Comparison of ENCODE assay signal across 19 cellular contexts in the genomic region with DNA sequence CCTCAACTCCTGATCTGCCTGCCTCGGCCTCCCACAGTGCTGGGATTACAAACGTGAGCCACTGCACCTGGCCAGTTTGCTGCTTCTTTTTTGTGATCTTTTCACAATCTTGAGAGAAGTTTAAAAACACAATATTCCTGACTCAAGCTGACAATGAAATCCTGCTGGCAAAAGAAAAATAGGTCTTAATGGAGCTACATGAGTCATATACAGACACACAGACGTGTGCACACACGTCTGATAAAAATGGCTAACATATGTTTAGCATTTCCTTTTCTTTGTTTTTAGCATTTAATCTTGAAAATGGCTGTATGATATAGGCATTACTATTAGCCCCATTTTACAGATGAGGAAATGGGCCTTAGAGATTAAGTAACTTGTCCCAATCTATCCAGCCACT.
"Had no signal": no experiment of that assay in that cellular context is flagged by ENCODE, and none has a peak within 500 bp of the region (broad histone marks: within the 10 kb centered on the region; RNA-seq: fewer than 3 reads in every experiment).

No MANE protein-coding gene starts in this region.

- H3K4me1 ChIP-seq: psoas muscle, stomach, upper lobe of left lung had no signal

- H3K4me3 Mint-ChIP-seq: activated CD4-positive, alpha-beta T cell treated with anti-CD3 and anti-CD28 coated beads, Interleukin-2, amount 10 ng/mL, durations not matched to agents 7 days and 5 days; activated naive CD8-positive, alpha-beta T cell; dendritic cell treated with granulocyte-macrophage colony-stimulating factor and Interleukin-4, amounts not matched to agents 40 ng/mL and 50 ng/mL, for 4 days; naive thymus-derived CD8-positive, alpha-beta T cell; T-helper 1 cell treated with Interleukin-12 subunit alpha and Interleukin-12 subunit beta and Interleukin-4 antibody, amounts not matched to agents 30 μg/mL and 1 μg/mL, for 36 hours had no signal

- H3K4me3 ChIP-seq: cardiac muscle cell, hepatocyte, ovary, psoas muscle, stomach, thoracic aorta, upper lobe of left lung had no signal

- H3K27ac ChIP-seq: cardiac muscle cell, hepatocyte, ovary, psoas muscle, thoracic aorta, upper lobe of left lung had no signal

- H2AFZ ChIP-seq: hepatocyte had no signal

- H3K27me3 ChIP-seq: cardiac muscle cell, hepatocyte, ovary, stomach, upper lobe of left lung had no signal

- H3K27ac Mint-ChIP-seq: activated CD4-positive, alpha-beta T cell treated with anti-CD3 and anti-CD28 coated beads, Interleukin-2, amount 10 ng/mL, durations not matched to agents 7 days and 5 days; activated naive CD8-positive, alpha-beta T cell; dendritic cell treated with granulocyte-macrophage colony-stimulating factor and Interleukin-4, amounts not matched to agents 40 ng/mL and 50 ng/mL, for 4 days; T-helper 1 cell treated with Interleukin-12 subunit alpha and Interleukin-12 subunit beta and Interleukin-4 antibody, amounts not matched to agents 30 μg/mL and 1 μg/mL, for 36 hours had no signal

- DNase-seq: activated CD4-positive, alpha-beta T cell treated with anti-CD3 and anti-CD28 coated beads, Interleukin-2, amount 10 ng/mL, durations not matched to agents 7 days and 5 days; activated CD8-positive, alpha-beta memory T cell treated with anti-CD3 and anti-CD28 coated beads, Interleukin-2, amount 50 U/mL, for 48 hours; activated gamma-delta T cell treated with Interleukin-2 at 50 U/mL for 16 hours; effector memory CD4-positive, alpha-beta T cell; left cardiac atrium; naive thymus-derived CD8-positive, alpha-beta T cell; ovary; psoas muscle; right cardiac atrium; stimulated activated CD4-positive, alpha-beta T cell treated with anti-CD3 and anti-CD28 coated beads, Interleukin-15, amount 100 ng/mL, for 24 hours; stimulated activated CD4-positive, alpha-beta T cell treated with anti-CD3 and anti-CD28 coated beads, Interleukin-2, amount 100 ng/mL, for 48 hours; stomach; upper lobe of left lung had no signal

- H3K79me2 ChIP-seq: hepatocyte had no signal

- H3K9me3 Mint-ChIP-seq: dendritic cell treated with granulocyte-macrophage colony-stimulating factor and Interleukin-4, amounts not matched to agents 40 ng/mL and 50 ng/mL, for 4 days; T-helper 1 cell treated with Interleukin-12 subunit alpha and Interleukin-12 subunit beta and Interleukin-4 antibody, amounts not matched to agents 30 μg/mL and 1 μg/mL, for 36 hours had no signal

- H3K27me3 Mint-ChIP-seq: activated naive CD8-positive, alpha-beta T cell; dendritic cell treated with granulocyte-macrophage colony-stimulating factor and Interleukin-4, amounts not matched to agents 40 ng/mL and 50 ng/mL, for 4 days had no signal

- H3K9me3 ChIP-seq: ovary, psoas muscle, thoracic aorta, upper lobe of left lung had no signal

- H3K36me3 Mint-ChIP-seq: activated naive CD8-positive, alpha-beta T cell had no signal

- H3K4me2 ChIP-seq: hepatocyte had no signal

- H3K36me3 ChIP-seq: cardiac muscle cell, ovary, stomach, thoracic aorta, upper lobe of left lung had no signal

- ATAC-seq: left cardiac atrium; naive thymus-derived CD8-positive, alpha-beta T cell; psoas muscle; right cardiac atrium had no signal

- H3K4me1 Mint-ChIP-seq: activated CD4-positive, alpha-beta T cell treated with anti-CD3 and anti-CD28 coated beads, Interleukin-2, amount 10 ng/mL, durations not matched to agents 7 days and 5 days had no signal
